In genomic region chr3:184873136-184873535, GRCh38 we compare ENCODE assay signal across 19 cellular contexts.
A peak's percentile ranks its signal among the peaks of the same experiment; 100 is the strongest.
DNase-seq lines count a peak whose midpoint lies in the region; ATAC-seq and TF ChIP-seq lines count a peak whose summit lies in the region.
"Had no signal": no experiment of that assay in that cellular context is flagged by ENCODE, and none has a peak within 500 bp of the region (broad histone marks: within the 10 kb centered on the region; RNA-seq: fewer than 3 reads in every experiment).

No MANE protein-coding gene starts in this region.

- no peak overlapping the region for H3K4me3 ChIP-seq in kidney epithelial cell (ENCODE audit: low read depth, low read length)
- H3K4me3 ChIP-seq in prostate gland: no peak overlapping the region
- H3K4me3 ChIP-seq: BLaER1, GM23248 had no signal

- H3K36me3 ChIP-seq in kidney epithelial cell (ENCODE audit: control insufficient read depth, insufficient read depth, low read length) (no peaks in the 10 kb centered on the region), prostate gland (no peaks in the 10 kb centered on the region)

- H3K9me3 ChIP-seq in T-helper 17 cell (ENCODE audit: control insufficient read depth, low read length, poor library complexity, severe bottlenecking) (no peaks in the 10 kb centered on the region), prostate gland (no peaks in the 10 kb centered on the region)
- H3K9me3 ChIP-seq: BLaER1 had no signal

- H3K36me3 Mint-ChIP-seq in T-helper 17 cell (ENCODE audit: low read depth): peaks cover 24% of the 10 kb centered on the region

- H3K27ac Mint-ChIP-seq in T-helper 17 cell: peak overlapping the region; percentile 66
- H3K27ac Mint-ChIP-seq: B cell; CD8-positive, alpha-beta T cell had no signal

- ATAC-seq in T-helper 17 cell: no peak
- ATAC-seq: CD8-positive, alpha-beta T cell had no signal

- DNase-seq in ACHN (peak; percentile 18), T-helper 17 cell (no peak), kidney epithelial cell (ENCODE audit: low read depth) (peak; percentile 19), left kidney (ENCODE audit: low read depth, low spot score) (peak; percentile 9), NCI-H1417 (lab: John Stamatoyannopoulos, UW) (no peak), GM20000 (ENCODE audit: low spot score) (no peak), NCI-H774 (lab: John Stamatoyannopoulos, UW) (no peak), prostate gland (ENCODE audit: low spot score) (no peak)
- DNase-seq: Calu3; CD4-positive, CD25-positive, alpha-beta regulatory T cell; CD8-positive, alpha-beta T cell; DMS53; DMS79 treated with DMSO at 0.1 percent for 48 hours; GM23248; H7; HCEC 1CT had no signal

- in situ Hi-C loops in ACHN (cut with HindIII; ENCODE audit: low pct_ligation_motif_present, low pct_unique_long_range_greater_than_20kb, low sequenced_read_pairs): no loop called here

- H3K27me3 ChIP-seq in kidney epithelial cell (ENCODE audit: control insufficient read depth, insufficient read depth, low read length): no peaks in the 10 kb centered on the region
- H3K27me3 ChIP-seq in prostate gland (replicated peaks; ENCODE audit: insufficient read depth): no peaks in the 10 kb centered on the region
- H3K27me3 ChIP-seq: BLaER1 had no signal

- H3K4me3 Mint-ChIP-seq in T-helper 17 cell: no peak overlapping the region
- H3K4me3 Mint-ChIP-seq: B cell; CD4-positive, CD25-positive, alpha-beta regulatory T cell; CD8-positive, alpha-beta T cell had no signal

- no peak for TF ChIP-seq POLR2A in prostate gland (IDR thresholded peaks at IDR 0.05)

- intact Hi-C loops in prostate gland (cut with DNase I): no loop called here

- H3K4me1 ChIP-seq in prostate gland (replicated peaks): no peaks in the 10 kb centered on the region
- H3K4me1 ChIP-seq: BLaER1 had no signal

- peaks cover 12% of the 10 kb centered on the region for H3K4me1 Mint-ChIP-seq in T-helper 17 cell
- H3K4me1 Mint-ChIP-seq: B cell had no signal

- H3K27me3 Mint-ChIP-seq in T-helper 17 cell: no peaks in the 10 kb centered on the region
- H3K27me3 Mint-ChIP-seq: B cell; CD4-positive, CD25-positive, alpha-beta regulatory T cell had no signal

- 92% methylated on average over 1 of the region's 1 CpG for WGBS in prostate gland

- TF ChIP-seq CTCF in kidney epithelial cell (IDR thresholded peaks at IDR 0.05; ENCODE audit: insufficient read depth, low read length, poor library complexity, severe bottlenecking) (no peak), GM20000 (IDR thresholded peaks at IDR 0.05; ENCODE audit: extremely low read depth, missing control alignments) (no peak), prostate gland (IDR thresholded peaks at IDR 0.05) (no peak)

- no peak overlapping the region for H3K27ac ChIP-seq in prostate gland
- H3K27ac ChIP-seq: BLaER1, C4-2B, GM23248 had no signal

Comparison
In these comparisons a context has a peak if more than half of its experiments do, and no peak if none do; other contexts are left out.
1. DNase-seq: peak in ACHN (single experiment), kidney epithelial cell (single experiment) and left kidney (single experiment); none in T-helper 17 cell (0 of 3), NCI-H1417 (0 of 3), GM20000 (single experiment), NCI-H774 (single experiment) and prostate gland (single experiment).